Comparison of ENCODE assay signal across 34 cellular contexts in genomic region chr7:141389423-141389822, GRCh38.
"Had no signal": no experiment of that assay in that cellular context is flagged by ENCODE, and none has a peak within 500 bp of the region (broad histone marks: within the 10 kb centered on the region; RNA-seq: fewer than 3 reads in every experiment).

No MANE protein-coding gene starts in this region.

- H3K9me3 ChIP-seq: ascending aorta, breast epithelium, MG63, Peyer's patch had no signal

- H3K4me3 ChIP-seq: ascending aorta, breast epithelium, MG63, Peyer's patch had no signal

- H3K4me1 ChIP-seq: ascending aorta, breast epithelium, Peyer's patch had no signal

- H3K9me3 Mint-ChIP-seq: activated CD4-positive, alpha-beta T cell treated with anti-CD3 and anti-CD28 coated beads, Interleukin-2, amount 10 ng/mL, durations not matched to agents 24 days and 14 days; activated CD8-positive, alpha-beta T cell treated with anti-CD3 and anti-CD28 coated beads for 36 hours; activated naive CD8-positive, alpha-beta T cell treated with anti-CD3 and anti-CD28 coated beads, Interleukin-2, amount 10 ng/mL, durations not matched to agents 7 days and 5 days; activated T-helper 17 cell treated with anti-CD3 and anti-CD28 coated beads, Interleukin-2, amount 50 U/mL, for 72 hours; T-cell had no signal

- H3K36me3 Mint-ChIP-seq: activated naive CD4-positive, alpha-beta T cell treated with anti-CD3 and anti-CD28 coated beads, Interleukin-2, amount 50 U/mL, for 24 hours; activated naive CD8-positive, alpha-beta T cell treated with anti-CD3 and anti-CD28 coated beads, Interleukin-2, amount 10 ng/mL, durations not matched to agents 7 days and 5 days; T-cell had no signal

- H3K36me3 ChIP-seq: ascending aorta, breast epithelium, MG63, Peyer's patch, WERI-Rb-1 had no signal

- H3K27ac ChIP-seq: ascending aorta, breast epithelium, Peyer's patch, WERI-Rb-1 had no signal

- H3K4me3 Mint-ChIP-seq: activated CD4-positive, alpha-beta T cell treated with anti-CD3 and anti-CD28 coated beads, Interleukin-2, amount 10 ng/mL, durations not matched to agents 24 days and 14 days; activated CD8-positive, alpha-beta T cell treated with anti-CD3 and anti-CD28 coated beads for 36 hours; activated naive CD4-positive, alpha-beta T cell treated with anti-CD3 and anti-CD28 coated beads, Interleukin-2, amount 50 U/mL, for 24 hours; activated naive CD8-positive, alpha-beta T cell treated with anti-CD3 and anti-CD28 coated beads, Interleukin-2, amount 10 ng/mL, durations not matched to agents 7 days and 5 days; activated T-cell treated with anti-CD3 and anti-CD28 coated beads, Interleukin-2, amount 50 U/mL, for 72 hours; activated T-helper 17 cell treated with anti-CD3 and anti-CD28 coated beads, Interleukin-2, amount 50 U/mL, for 72 hours; T-cell; T-helper 17 cell had no signal

- H3K27ac Mint-ChIP-seq: activated CD4-positive, alpha-beta T cell treated with anti-CD3 and anti-CD28 coated beads, Interleukin-2, amount 10 ng/mL, durations not matched to agents 24 days and 14 days; activated CD8-positive, alpha-beta T cell treated with anti-CD3 and anti-CD28 coated beads for 36 hours; activated naive CD4-positive, alpha-beta T cell treated with anti-CD3 and anti-CD28 coated beads, Interleukin-2, amount 50 U/mL, for 24 hours; activated naive CD8-positive, alpha-beta T cell treated with anti-CD3 and anti-CD28 coated beads, Interleukin-2, amount 10 ng/mL, durations not matched to agents 7 days and 5 days; activated T-cell treated with anti-CD3 and anti-CD28 coated beads, Interleukin-2, amount 50 U/mL, for 72 hours; activated T-helper 17 cell treated with anti-CD3 and anti-CD28 coated beads, Interleukin-2, amount 50 U/mL, for 72 hours; T-cell; T-helper 17 cell had no signal

- ATAC-seq: activated CD8-positive, alpha-beta T cell treated with anti-CD3 and anti-CD28 coated beads for 36 hours; activated T-cell treated with anti-CD3 and anti-CD28 coated beads, Interleukin-2, amount 50 U/mL, for 72 hours; activated T-helper 17 cell treated with anti-CD3 and anti-CD28 coated beads, Interleukin-2, amount 50 U/mL, for 72 hours; PC-3; SK-N-SH treated with all-trans-retinoic acid at 6 μM for 48 hours; T-cell; T-helper 17 cell had no signal

- H3K4me1 Mint-ChIP-seq: activated CD4-positive, alpha-beta T cell treated with anti-CD3 and anti-CD28 coated beads, Interleukin-2, amount 10 ng/mL, durations not matched to agents 24 days and 14 days; activated naive CD4-positive, alpha-beta T cell treated with anti-CD3 and anti-CD28 coated beads, Interleukin-2, amount 50 U/mL, for 24 hours; activated naive CD8-positive, alpha-beta T cell treated with anti-CD3 and anti-CD28 coated beads, Interleukin-2, amount 10 ng/mL, durations not matched to agents 7 days and 5 days; activated T-helper 17 cell treated with anti-CD3 and anti-CD28 coated beads, Interleukin-2, amount 50 U/mL, for 72 hours; T-cell had no signal

- H3K27me3 Mint-ChIP-seq: activated CD4-positive, alpha-beta T cell treated with anti-CD3 and anti-CD28 coated beads, Interleukin-2, amount 10 ng/mL, durations not matched to agents 24 days and 14 days had no signal

- DNase-seq: activated CD4-positive, alpha-beta T cell treated with anti-CD3 and anti-CD28 coated beads for 1 hour; activated CD4-positive, alpha-beta T cell treated with anti-CD3 and anti-CD28 coated beads, Interleukin-2, amount 10 ng/mL, durations not matched to agents 24 days and 14 days; activated CD4-positive, alpha-beta T cell treated with anti-CD3 and anti-CD28 coated beads, Interleukin-2, amount 50 U/mL, for 4 hours; activated CD4-positive, CD25-positive, alpha-beta regulatory T cell; activated CD8-positive, alpha-beta T cell treated with anti-CD3 and anti-CD28 coated beads for 36 hours; activated effector memory CD4-positive, alpha-beta T cell treated with anti-CD3 and anti-CD28 coated beads, Interleukin-2, amount 50 U/mL, for 16 hours; activated naive CD4-positive, alpha-beta T cell treated with Interleukin-2 at 50 U/mL for 16 hours; activated naive CD8-positive, alpha-beta T cell treated with anti-CD3 and anti-CD28 coated beads, Interleukin-2, amount 10 ng/mL, durations not matched to agents 7 days and 5 days; activated T-cell treated with anti-CD3 and anti-CD28 coated beads, Interleukin-2, amount 50 U/mL, for 1 hour; activated T-cell treated with anti-CD3 and anti-CD28 coated beads, Interleukin-2, amount 50 U/mL, for 72 hours; amygdala; central memory CD4-positive, alpha-beta T cell; Kasumi-1; KG1; MG63; NCI-H1092 treated with DMSO at 0.1 percent for 48 hours; NCI-H1417; NCI-H187 treated with DMSO at 0.1 percent for 48 hours; NCI-H2081; NCI-H2171 treated with DMSO at 0.1 percent for 48 hours; NCI-H345; NCI-H524 treated with DMSO at 0.1 percent for 48 hours; PC-3; Peyer's patch; RPMI8226; SIG-M5; T-cell; T-helper 17 cell; WERI-Rb-1 had no signal

- H3K27me3 ChIP-seq: ascending aorta, breast epithelium, MG63, Peyer's patch had no signal
